In genomic region chr15:44443515-44443914, GRCh38 we compare ENCODE assay signal across 8 cellular contexts.
"Had no signal": no experiment of that assay in that cellular context is flagged by ENCODE, and none has a peak within 500 bp of the region (broad histone marks: within the 10 kb centered on the region; RNA-seq: fewer than 3 reads in every experiment).

No MANE protein-coding gene starts in this region.

- H3K27ac ChIP-seq: GM23248 had no signal

- H3K27ac Mint-ChIP-seq: H9, HFFc6 had no signal

- H3K4me3 Mint-ChIP-seq: H9, HFFc6 had no signal

- H3K9ac ChIP-seq: GM23248 had no signal

- H3K9me3 Mint-ChIP-seq: HFFc6 had no signal

- H2AFZ ChIP-seq: GM23248 had no signal

- DNase-seq: GM23248, GOT3, H7, H9, HCEC 1CT, HFFc6 had no signal

- ATAC-seq: HCT116 had no signal

- H3K4me3 ChIP-seq: GM23248, HAP-1 had no signal
